In genomic region chr5:113447651-113448050, GRCh38 we compare ENCODE assay signal across 13 cellular contexts. TPM values are rescaled to one million over a fixed set of nuclear protein-coding genes. Genes with fewer than 3 reads are reported as not detected.
A peak's percentile ranks its signal among the peaks of the same experiment; 100 is the strongest.
DNase-seq lines count a peak whose midpoint lies in the region; ATAC-seq and TF ChIP-seq lines count a peak whose summit lies in the region.
"Had no signal": no experiment of that assay in that cellular context is flagged by ENCODE, and none has a peak within 500 bp of the region (broad histone marks: within the 10 kb centered on the region; RNA-seq: fewer than 3 reads in every experiment).

No MANE protein-coding gene starts in this region.

- H3K4me3 Mint-ChIP-seq in HFFc6, result no peak overlapping the region
- no peak overlapping the region for H3K4me3 Mint-ChIP-seq in activated naive CD8-positive, alpha-beta T cell treated with anti-CD3 and anti-CD28 coated beads, Interleukin-2, amount 50 U/mL, for 24 hours
- no peak overlapping the region for H3K4me3 Mint-ChIP-seq in stimulated activated memory B cell treated with anti-CD40 and anti-IgM and Interleukin-4, amounts not matched to agents 10 μg/mL and 1 μg/mL and 100 μg/mL, for 72 hours
- H3K4me3 Mint-ChIP-seq: activated T-cell treated with anti-CD3 and anti-CD28 coated beads, Interleukin-2, amount 50 U/mL, for 72 hours had no signal

- peaks cover 5% of the 10 kb centered on the region; the same call in 1 of the 2 replicates for H3K9me3 Mint-ChIP-seq in HFFc6
- H3K9me3 Mint-ChIP-seq in activated naive CD8-positive, alpha-beta T cell treated with anti-CD3 and anti-CD28 coated beads, Interleukin-2, amount 50 U/mL, for 24 hours, result no peaks in the 10 kb centered on the region
- no peaks in the 10 kb centered on the region for H3K9me3 Mint-ChIP-seq in stimulated activated memory B cell treated with anti-CD40 and anti-IgM and Interleukin-4, amounts not matched to agents 10 μg/mL and 1 μg/mL and 100 μg/mL, for 72 hours
- H3K9me3 Mint-ChIP-seq: activated T-cell treated with anti-CD3 and anti-CD28 coated beads, Interleukin-2, amount 50 U/mL, for 72 hours had no signal

- H3K4me1 ChIP-seq in SK-N-SH (ENCODE audit: control insufficient read depth in 1 of 2, insufficient read depth in 2 of 2, low read depth in 1 of 2, low read length in 1 of 2), result peaks cover 0 to 2% of the 10 kb centered on the region in 2 experiments; a peak in 1 of 4 replicates

- no peak for TF ChIP-seq EP300 in SK-N-SH (IDR thresholded peaks at IDR 0.05; ENCODE audit: borderline replicate concordance in 1 of 2, low read depth in 1 of 2, low read length in 1 of 2)

- CTCF ChIA-PET in SK-N-SH (lab: Yijun Ruan, JAX), result interaction anchor here (0.6 to 1.6 kb wide), 9 partner anchors 9 to 460 kb away, joined by 3 to 5 read pairs (median 4); partner anchors contain the start of gene MCC

- H3F3A ChIP-seq in SK-N-SH (replicated peaks; ENCODE audit: insufficient read depth), result no peaks in the 10 kb centered on the region

- POLR2A ChIA-PET in SK-N-SH (lab: Yijun Ruan, JAX), result no interaction called here

- H3K9ac ChIP-seq in SK-N-SH, result no peak overlapping the region

- H3K79me2 ChIP-seq in SK-N-SH (ENCODE audit: insufficient read depth), result no peaks in the 10 kb centered on the region

- ATAC-seq in HG03342 (IDR thresholded peaks at IDR 0.05; ENCODE audit: unreplicated experiment) (no peak), GM21723 (IDR thresholded peaks at IDR 0.05; ENCODE audit: unreplicated experiment) (no peak)
- ATAC-seq in activated naive CD8-positive, alpha-beta T cell treated with anti-CD3 and anti-CD28 coated beads, Interleukin-2, amount 50 U/mL, for 24 hours, result no peak
- no peak for ATAC-seq in stimulated activated memory B cell treated with anti-CD40 and anti-IgM and Interleukin-4, amounts not matched to agents 10 μg/mL and 1 μg/mL and 100 μg/mL, for 72 hours
- ATAC-seq: activated T-cell treated with anti-CD3 and anti-CD28 coated beads, Interleukin-2, amount 50 U/mL, for 72 hours had no signal

- H3K4me3 ChIP-seq in SK-N-SH (ENCODE audit: low read depth in 2 of 2, low read length in 1 of 2), result no peak overlapping the region

- no peaks in the 10 kb centered on the region for H3K27me3 ChIP-seq in SK-N-SH (ENCODE audit: insufficient read depth)

- no peaks in the 10 kb centered on the region for H3K36me3 Mint-ChIP-seq in HFFc6 (ENCODE audit: low read depth)
- H3K36me3 Mint-ChIP-seq in activated naive CD8-positive, alpha-beta T cell treated with anti-CD3 and anti-CD28 coated beads, Interleukin-2, amount 50 U/mL, for 24 hours (ENCODE audit: low read depth), result no peaks in the 10 kb centered on the region
- H3K36me3 Mint-ChIP-seq in stimulated activated memory B cell treated with anti-CD40 and anti-IgM and Interleukin-4, amounts not matched to agents 10 μg/mL and 1 μg/mL and 100 μg/mL, for 72 hours, result no peaks in the 10 kb centered on the region

- peak; percentile 53 for TF ChIP-seq RAD21 in SK-N-SH (IDR thresholded peaks at IDR 0.05; ENCODE audit: low read length)

- H3K27ac ChIP-seq in SK-N-SH (ENCODE audit: low read depth in 2 of 2, low read length in 1 of 2), result no peak overlapping the region

- 32% methylated on average over 2 of the region's 2 CpGs for WGBS in SK-N-SH (ENCODE audit: low lambda C conversion rate)

- H3K9me2 ChIP-seq in SK-N-SH, result no peaks in the 10 kb centered on the region

- H3K27me3 Mint-ChIP-seq in HFFc6 (ENCODE audit: insufficient read depth), result no peaks in the 10 kb centered on the region; the same call in none of the 2 replicates
- H3K27me3 Mint-ChIP-seq in activated naive CD8-positive, alpha-beta T cell treated with anti-CD3 and anti-CD28 coated beads, Interleukin-2, amount 50 U/mL, for 24 hours, result peaks cover 26% of the 10 kb centered on the region
- peaks cover 45% of the 10 kb centered on the region for H3K27me3 Mint-ChIP-seq in stimulated activated memory B cell treated with anti-CD40 and anti-IgM and Interleukin-4, amounts not matched to agents 10 μg/mL and 1 μg/mL and 100 μg/mL, for 72 hours

- H2AFZ ChIP-seq in SK-N-SH (ENCODE audit: low read depth), result no peak overlapping the region

- TF ChIP-seq CTCF in HFFc6 (IDR thresholded peaks at IDR 0.05) (peak; percentile 61), SK-N-SH (IDR thresholded peaks at IDR 0.05) (peak; percentile 37; the same call in 1 of the 2 replicates)

- H3K27ac Mint-ChIP-seq in HFFc6, result no peak overlapping the region
- no peak overlapping the region for H3K27ac Mint-ChIP-seq in activated naive CD8-positive, alpha-beta T cell treated with anti-CD3 and anti-CD28 coated beads, Interleukin-2, amount 50 U/mL, for 24 hours
- no peak overlapping the region for H3K27ac Mint-ChIP-seq in stimulated activated memory B cell treated with anti-CD40 and anti-IgM and Interleukin-4, amounts not matched to agents 10 μg/mL and 1 μg/mL and 100 μg/mL, for 72 hours
- H3K27ac Mint-ChIP-seq: activated T-cell treated with anti-CD3 and anti-CD28 coated beads, Interleukin-2, amount 50 U/mL, for 72 hours had no signal

- H3K36me3 ChIP-seq in SK-N-SH (replicated peaks in 1 of 2; ENCODE audit: control insufficient read depth in 1 of 2, insufficient read depth in 2 of 2, low read length in 1 of 2), result no peaks in the 10 kb centered on the region

- no peaks in the 10 kb centered on the region for H3K9me3 ChIP-seq in SK-N-SH

- no peaks in the 10 kb centered on the region for H4K20me1 ChIP-seq in SK-N-SH (ENCODE audit: insufficient read depth)

- no peak overlapping the region for H3K4me2 ChIP-seq in SK-N-SH

- H3K4me1 Mint-ChIP-seq in HFFc6 (ENCODE audit: low read depth), result no peaks in the 10 kb centered on the region
- H3K4me1 Mint-ChIP-seq in activated naive CD8-positive, alpha-beta T cell treated with anti-CD3 and anti-CD28 coated beads, Interleukin-2, amount 50 U/mL, for 24 hours, result peaks cover 3% of the 10 kb centered on the region
- no peaks in the 10 kb centered on the region for H3K4me1 Mint-ChIP-seq in stimulated activated memory B cell treated with anti-CD40 and anti-IgM and Interleukin-4, amounts not matched to agents 10 μg/mL and 1 μg/mL and 100 μg/mL, for 72 hours

- peak; percentile 25 for DNase-seq in AG20443 (ENCODE audit: low spot score)
- DNase-seq in HFFc6, result peak; percentile 8
- peak; percentile 69 for DNase-seq in SK-N-SH
- DNase-seq in hepatic stellate cell (ENCODE audit: low spot score), result peak; percentile 23
- no peak for DNase-seq in activated naive CD8-positive, alpha-beta T cell treated with anti-CD3 and anti-CD28 coated beads, Interleukin-2, amount 50 U/mL, for 24 hours
- DNase-seq: activated T-cell treated with anti-CD3 and anti-CD28 coated beads, Interleukin-2, amount 50 U/mL, for 72 hours; COR-L47; Karpas-422; T-helper 9 cell had no signal

TF ChIP-seq in SK-N-SH, 30 proteins besides CTCF, POLR2A, EP300 and RAD21:
- TF ChIP-seq SMC3 (IDR thresholded peaks at IDR 0.05; ENCODE audit: low read depth, low read length), result peak; percentile 47; the same call in 1 of the 2 replicates
- TF ChIP-seq RXRA (IDR thresholded peaks at IDR 0.05; ENCODE audit: borderline replicate concordance, low read depth), result no peak
- no peak for TF ChIP-seq TEAD4 (IDR thresholded peaks at IDR 0.05; ENCODE audit: borderline replicate concordance, insufficient read depth)
- no peak for TF ChIP-seq NRF1 (IDR thresholded peaks at IDR 0.05; ENCODE audit: low read depth, low read length)
- TF ChIP-seq PBX3 (IDR thresholded peaks at IDR 0.05), result no peak
TF ChIP-seq in SK-N-SH: peak in this region for 1.

RNA-seq across cellular contexts. Expression of gene TSSK1B, which starts 12.9 kb away (rescaled TPM):
- not detected for total RNA-seq in HFFc6 (2021; fragmentation: NEBNext Ultra II Directional; extraction: Animal tissue kit (Norgen Biotek cat#: 25700))
- 0.05 TPM in 2 replicates for polyA plus RNA-seq in SK-N-SH (2012; rRNA removed)
- polyA plus RNA-seq in SK-N-SH (2012; cell fraction: cytosol; rRNA removed), result 0.01 TPM in 2 replicates
- polyA plus RNA-seq in SK-N-SH (2012; cell fraction: nucleus; rRNA removed), result 0.24 and 0.25 TPM in 2 replicates
- total RNA-seq: activated T-cell treated with anti-CD3 and anti-CD28 coated beads, Interleukin-2, amount 50 U/mL, for 72 hours; liver had no signal
- polyA plus RNA-seq: liver had no signal

RNA-seq across cellular contexts. Expression of gene MCC, which starts 40.6 kb away (rescaled TPM):
- total RNA-seq in HFFc6 (2021; fragmentation: NEBNext Ultra II Directional; extraction: Animal tissue kit (Norgen Biotek cat#: 25700)), result 1 to 10 TPM; 2.5 to 4.9 (median 3.0) TPM
- 2.6 and 3.6 TPM in 2 replicates for polyA plus RNA-seq in SK-N-SH (2012; rRNA removed)
- polyA plus RNA-seq in SK-N-SH (2012; cell fraction: cytosol; rRNA removed), result 3.0 and 3.3 TPM in 2 replicates
- polyA plus RNA-seq in SK-N-SH (2012; cell fraction: nucleus; rRNA removed), result 3.7 and 5.1 TPM in 2 replicates
